In the genomic region with DNA sequence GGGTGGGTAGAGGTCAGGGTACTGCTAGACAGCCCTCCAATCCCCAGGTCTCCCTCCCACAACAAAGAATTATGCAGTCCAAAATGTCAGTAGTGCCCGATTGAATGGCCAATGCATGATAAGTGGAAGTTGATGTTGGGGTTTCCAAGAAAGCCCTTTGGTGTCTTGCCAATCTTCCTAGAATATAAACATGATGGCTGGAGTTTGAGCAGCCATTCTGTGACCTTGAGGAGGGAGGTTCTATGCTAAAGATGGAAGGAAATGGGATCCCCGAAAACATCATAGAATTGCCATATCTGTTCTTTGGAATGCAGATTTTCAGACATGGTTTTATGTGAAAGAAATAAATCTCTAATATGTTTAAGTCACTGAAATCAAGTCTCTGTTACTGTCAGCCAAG, we compare ENCODE assay signal across 24 cellular contexts. TPM values are rescaled to one million over a fixed set of nuclear protein-coding genes. Genes with fewer than 3 reads are reported as not detected.
A peak's percentile ranks its signal among the peaks of the same experiment; 100 is the strongest.
DNase-seq lines count a peak whose midpoint lies in the region; ATAC-seq, FAIRE-seq and TF ChIP-seq lines count a peak whose summit lies in the region.
"Had no signal": no experiment of that assay in that cellular context is flagged by ENCODE, and none has a peak within 500 bp of the region (broad histone marks: within the 10 kb centered on the region; RNA-seq: fewer than 3 reads in every experiment).

No MANE protein-coding gene starts in this region.

- no peaks in the 10 kb centered on the region for H3K9me3 ChIP-seq in Loucy (ENCODE audit: insufficient read depth, low read depth, low read length)
- H3K9me3 ChIP-seq in GM12878 (replicated peaks; ENCODE audit: control insufficient read depth, insufficient read depth, low read length), result no peaks in the 10 kb centered on the region
- H3K9me3 ChIP-seq: A549; BLaER1 treated with 17β-estradiol and CSF1 and Interleukin-3, amounts not matched to agents 10 nM and 100 nM had no signal

- POLR2A ChIA-PET in GM12878 (lab: Charles Lee), result no interaction called here

- peak overlapping the region; percentile 27 for H3K4me3 Mint-ChIP-seq in natural killer cell treated with Interleukin-12 subunit alpha and Interleukin-12 subunit beta and Interleukin-15 and Interleukin-18, amount 100 ng/mL, for 72 hours
- no peak overlapping the region for H3K4me3 Mint-ChIP-seq in natural killer cell
- H3K4me3 Mint-ChIP-seq: CD4-positive, alpha-beta T cell had no signal

- no TSS peak for BruUV-seq in GM12878 (replicated peaks; lab: Mats Ljungman, UMichigan)

- CTCF ChIA-PET in GM12878 (lab: Yijun Ruan, JAX), result interaction anchor here (2.3 to 4.1 kb wide), 3 partner anchors 35 to 97 kb away, joined by 13 to 26 read pairs (median 18); no protein-coding TSS in a partner anchor

- intact Hi-C loops in natural killer cell (cut with micrococcal nuclease) (no loop called here), GM12878 (cut with micrococcal nuclease; ENCODE audit: unreplicated experiment) (loop anchor here (5.0 kb wide), 1 partner anchor 160 kb away; no protein-coding TSS in a partner anchor)

- no peak for DNase-seq in natural killer cell treated with Interleukin-12 subunit alpha and Interleukin-12 subunit beta and Interleukin-15 and Interleukin-18, amount 100 ng/mL, for 72 hours (ENCODE audit: low spot score)
- no peak for DNase-seq in natural killer cell
- DNase-seq in GM12878 (ENCODE audit: low read depth, low spot score), result no peak
- no peak for DNase-seq in T1000 (lab: John Stamatoyannopoulos, UW)
- DNase-seq in NCI-H2196 treated with DMSO at 0.1 percent for 48 hours (lab: John Stamatoyannopoulos, UW; ENCODE audit: unreplicated experiment), result no peak
- DNase-seq in NCI-H226, result no peak
- DNase-seq: AML-193; CD4-positive, alpha-beta T cell; EL; GDM1; KG1; MM.1S; NCI-H2029; NCI-H2227 treated with DMSO at 0.1 percent for 48 hours; NCI-H510A; NCI-H69; SHP77 had no signal

- H3K36me3 Mint-ChIP-seq in natural killer cell treated with Interleukin-12 subunit alpha and Interleukin-12 subunit beta and Interleukin-15 and Interleukin-18, amount 100 ng/mL, for 72 hours, result no peaks in the 10 kb centered on the region
- H3K36me3 Mint-ChIP-seq in natural killer cell, result no peaks in the 10 kb centered on the region

- H3K79me2 ChIP-seq in Loucy (ENCODE audit: insufficient read depth, low read length), result no peaks in the 10 kb centered on the region
- no peaks in the 10 kb centered on the region for H3K79me2 ChIP-seq in GM12878 (ENCODE audit: control insufficient read depth, insufficient read depth, low read length)

- TF ChIP-seq CTCF in natural killer cell (IDR thresholded peaks at IDR 0.05), result no peak
- 0 out of 2 replicates have a peak, but pooled peaks have one; percentile 15 for TF ChIP-seq CTCF in Loucy (conservative IDR thresholded peaks at IDR 0.05; ENCODE audit: low read length)
- TF ChIP-seq CTCF in GM12878 (IDR thresholded peaks at IDR 0.05 in 2 of 3, conservative IDR thresholded peaks at IDR 0.05 in 1 of 3; ENCODE audit: control insufficient read depth in 2 of 3, extremely low read depth in 1 of 3, insufficient read depth in 1 of 3, low read depth in 3 of 3, low read length in 3 of 3), result no peak

- H3K27me3 ChIP-seq in Loucy (ENCODE audit: insufficient read depth, low read length, poor library complexity, severe bottlenecking) (no peaks in the 10 kb centered on the region), GM12878 (replicated peaks in 1 of 2; ENCODE audit: control insufficient read depth in 2 of 2, insufficient read depth in 2 of 2, low read length in 1 of 2) (no peaks in the 10 kb centered on the region)
- H3K27me3 ChIP-seq: BLaER1 treated with 17β-estradiol and CSF1 and Interleukin-3, amounts not matched to agents 10 nM and 100 nM had no signal

- H3K4me2 ChIP-seq in Loucy (ENCODE audit: low read depth, low read length, poor library complexity, severe bottlenecking), result no peak overlapping the region
- H3K4me2 ChIP-seq in GM12878 (ENCODE audit: control insufficient read depth, insufficient read depth), result no peak overlapping the region
- H3K4me2 ChIP-seq: A549 had no signal

- H3K36me3 ChIP-seq in Loucy (ENCODE audit: insufficient read depth, low read length) (no peaks in the 10 kb centered on the region), GM12878 (ENCODE audit: control insufficient read depth in 2 of 2, insufficient read depth in 2 of 2, low read length in 1 of 2) (no peaks in the 10 kb centered on the region)
- H3K36me3 ChIP-seq: BLaER1 treated with 17β-estradiol and CSF1 and Interleukin-3, amounts not matched to agents 10 nM and 100 nM had no signal

- WGBS in GM12878 (ENCODE audit: insufficient coverage, insufficient replicate concordance, low lambda C conversion rate, missing lambda C conversion rate), result 47% methylated on average over 2 of the region's 2 CpGs

- no peaks in the 10 kb centered on the region for H3K9me3 Mint-ChIP-seq in natural killer cell treated with Interleukin-12 subunit alpha and Interleukin-12 subunit beta and Interleukin-15 and Interleukin-18, amount 100 ng/mL, for 72 hours
- no peaks in the 10 kb centered on the region for H3K9me3 Mint-ChIP-seq in natural killer cell
- H3K9me3 Mint-ChIP-seq: CD4-positive, alpha-beta T cell had no signal

- RAD21 ChIA-PET in GM12878 (lab: Charles Lee; ENCODE audit: unreplicated experiment), result no interaction called here

- H3K27me3 Mint-ChIP-seq in natural killer cell treated with Interleukin-12 subunit alpha and Interleukin-12 subunit beta and Interleukin-15 and Interleukin-18, amount 100 ng/mL, for 72 hours, result peaks cover 7 to 9% of the 10 kb centered on the region in 2 donors
- H3K27me3 Mint-ChIP-seq in natural killer cell (ENCODE audit: low read depth in 2 of 2), result peaks cover 2 to 7% of the 10 kb centered on the region in 2 donors
- H3K27me3 Mint-ChIP-seq: CD4-positive, alpha-beta T cell had no signal

- H4K20me1 ChIP-seq in Loucy (ENCODE audit: insufficient read depth, low read length, poor library complexity, severe bottlenecking) (no peaks in the 10 kb centered on the region), GM12878 (ENCODE audit: control insufficient read depth, insufficient read depth) (no peaks in the 10 kb centered on the region)
- H4K20me1 ChIP-seq: BLaER1 treated with 17β-estradiol and CSF1 and Interleukin-3, amounts not matched to agents 10 nM and 100 nM had no signal

- TF ChIP-seq EP300 in GM12878 (IDR thresholded peaks at IDR 0.05; ENCODE audit: borderline replicate concordance in 1 of 2, control insufficient read depth in 1 of 2, low read depth in 2 of 2, low read length in 2 of 2), result no peak

- no peak for ATAC-seq in natural killer cell treated with Interleukin-12 subunit alpha and Interleukin-12 subunit beta and Interleukin-15 and Interleukin-18, amount 100 ng/mL, for 72 hours
- ATAC-seq in natural killer cell, result no peak
- ATAC-seq in GM12878, result peak; percentile 26; the same call in 1 of the 3 replicates
- ATAC-seq: Panc1 had no signal

- H3K9ac ChIP-seq in Loucy (ENCODE audit: low read depth, low read length, poor library complexity, severe bottlenecking) (no peak overlapping the region), GM12878 (ENCODE audit: control insufficient read depth, insufficient read depth, low read length) (no peak overlapping the region)
- H3K9ac ChIP-seq: BLaER1 treated with 17β-estradiol and CSF1 and Interleukin-3, amounts not matched to agents 10 nM and 100 nM had no signal

- H3K27ac ChIP-seq in GM12878 (ENCODE audit: control insufficient read depth, insufficient read depth), result no peak overlapping the region
- H3K27ac ChIP-seq: BLaER1 treated with 17β-estradiol and CSF1 and Interleukin-3, amounts not matched to agents 10 nM and 100 nM had no signal

- TF ChIP-seq RAD21 in GM12878 (IDR thresholded peaks at IDR 0.05; ENCODE audit: insufficient read depth, low read depth, low read length), result no peak

- SMC1A ChIA-PET in GM12878 (lab: Charles Lee; ENCODE audit: uncharacterized antibody, unreplicated experiment), result interaction anchor here (95.1 kb wide), 1 partner anchor 69 kb away, joined by 2799 read pairs; a partner anchor contains a TSS

- H3K27ac Mint-ChIP-seq in natural killer cell treated with Interleukin-12 subunit alpha and Interleukin-12 subunit beta and Interleukin-15 and Interleukin-18, amount 100 ng/mL, for 72 hours, result no peak overlapping the region
- no peak overlapping the region for H3K27ac Mint-ChIP-seq in natural killer cell
- H3K27ac Mint-ChIP-seq: CD4-positive, alpha-beta T cell had no signal

- no peaks in the 10 kb centered on the region for H3F3A ChIP-seq in Loucy (ENCODE audit: low read depth)

- in situ Hi-C loops in GM12878 (cut with MboI), result no loop called here

- H3K4me1 ChIP-seq in Loucy (ENCODE audit: insufficient read depth, low read length, poor library complexity, severe bottlenecking) (peaks cover 9% of the 10 kb centered on the region), GM12878 (ENCODE audit: control insufficient read depth, insufficient read depth, low read length) (peaks cover 24% of the 10 kb centered on the region)

- H3K4me3 ChIP-seq in Loucy (ENCODE audit: low read length, poor library complexity, severe bottlenecking) (no peak overlapping the region), GM12878 (no peak overlapping the region)
- H3K4me3 ChIP-seq: A549; BLaER1 treated with 17β-estradiol and CSF1 and Interleukin-3, amounts not matched to agents 10 nM and 100 nM had no signal

- no peaks in the 10 kb centered on the region for H3K9me2 ChIP-seq in Loucy (replicated peaks; ENCODE audit: low read depth, low read length)

- H2AFZ ChIP-seq in Loucy (ENCODE audit: low read length), result no peak overlapping the region
- H2AFZ ChIP-seq in GM12878 (ENCODE audit: control insufficient read depth, low read depth, low read length), result no peak overlapping the region

- FAIRE-seq in GM12878 (lab: Jason Lieb, UNC), result no peak
- FAIRE-seq: A549, D721Med, GM12892, H54 had no signal

- H3K4me1 Mint-ChIP-seq in natural killer cell treated with Interleukin-12 subunit alpha and Interleukin-12 subunit beta and Interleukin-15 and Interleukin-18, amount 100 ng/mL, for 72 hours (ENCODE audit: low read depth in 2 of 2), result peaks cover 19 to 21% of the 10 kb centered on the region in 2 donors
- H3K4me1 Mint-ChIP-seq in natural killer cell, result peaks cover 0 to 7% of the 10 kb centered on the region in 2 donors

- TF ChIP-seq POLR2A in GM12878 (IDR thresholded peaks at IDR 0.05; ENCODE audit: low read depth, low read length), result no peak

RNA-seq across cellular contexts. Expression of a gene that starts 32.9 kb away (rescaled TPM):
- total RNA-seq in natural killer cell treated with Interleukin-12 subunit alpha and Interleukin-12 subunit beta and Interleukin-15 and Interleukin-18, amount 100 ng/mL, for 72 hours, result 100 to 1,000 TPM in 1 of 2 donors, 10 to 100 TPM in 1; 74.3 to 105 TPM
- 10 to 100 TPM; 52.9 to 64.5 (median 58.3) TPM for total RNA-seq in natural killer cell
- 69.6 and 70.9 TPM in 2 replicates for total RNA-seq in GM12878 (2013; cell fraction: nucleolus; rRNA removed)
- 61.1 and 66.4 TPM in 2 replicates for total RNA-seq in GM12878 (2014; rRNA removed)
- total RNA-seq in GM12878 (2014; rRNA removed; fragmentation: Illumina TruSeq; extraction: Trizol), result 45.9 and 47.0 TPM in 2 replicates
- total RNA-seq in GM12878 (2021), result 72.8 and 74.7 TPM in 2 replicates
- 32.2 TPM for polyA plus RNA-seq in GM12878 (2011; ENCODE audit: low read depth)
- 33.1 and 40.4 TPM in 2 replicates for polyA plus RNA-seq in GM12878 (2011; rRNA removed)
- polyA plus RNA-seq in GM12878 (2011; cell fraction: cytosol; rRNA removed), result 37.7 and 41.0 TPM in 2 replicates
- 52.3 and 57.0 TPM in 2 replicates for polyA plus RNA-seq in GM12878 (2011; cell fraction: nucleus; rRNA removed)
- 49.6 and 58.1 TPM in 2 replicates for polyA plus RNA-seq in GM12878 (2012)
- 66.7 and 72.2 TPM in 2 replicates for polyA plus RNA-seq in GM12878 (2014; fragmentation: Illumina TruSeq; extraction: Trizol)
- 10 to 100 TPM; 15.9 to 20.2 TPM for polyA plus RNA-seq in GM12878 (2014; fragmentation: Nextera tagmentation; extraction: Ambion mirVana)
- 57.6 and 57.8 TPM in 2 replicates for polyA plus RNA-seq in GM12878 (2014; rRNA removed)
- 10 to 100 TPM; 37.7 to 40.8 TPM for polyA plus RNA-seq in GM12878 (2016; fragmentation: Nextera tagmentation; extraction: Ambion mirVana)
- polyA minus RNA-seq in GM12878 (2011; rRNA and poly(A)+ RNA removed), result 29.8 and 31.8 TPM in 2 replicates
- 12.2 and 13.9 TPM in 2 replicates for polyA minus RNA-seq in GM12878 (2011; cell fraction: cytosol; rRNA and poly(A)+ RNA removed)
- polyA minus RNA-seq in GM12878 (2011; cell fraction: nucleus; rRNA and poly(A)+ RNA removed), result 10.9 and 16.2 TPM in 2 replicates
